ENCODE assay signal across 14 cellular contexts in the genomic region with DNA sequence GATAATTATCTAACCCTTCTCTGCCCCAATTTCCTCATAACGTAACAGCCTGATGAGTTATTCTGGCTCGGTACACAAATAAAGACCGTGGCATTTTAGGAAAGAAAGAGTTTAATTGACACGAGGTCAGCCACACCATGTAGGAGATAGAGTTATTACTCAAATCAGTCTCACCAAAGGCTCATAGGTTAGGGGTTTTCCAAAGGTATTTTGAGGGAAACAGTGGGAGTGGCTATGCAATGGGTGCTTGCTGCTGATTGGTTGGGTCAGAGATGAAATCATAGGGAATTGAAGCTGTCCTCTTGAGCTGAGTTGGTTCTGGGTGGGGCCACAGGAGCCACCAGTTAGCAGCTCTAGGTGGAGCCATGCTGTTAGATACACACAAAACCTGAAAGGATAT.
DNase-seq lines count a peak whose midpoint lies in the region; ATAC-seq and TF ChIP-seq lines count a peak whose summit lies in the region.
"Had no signal": no experiment of that assay in that cellular context is flagged by ENCODE, and none has a peak within 500 bp of the region (broad histone marks: within the 10 kb centered on the region; RNA-seq: fewer than 3 reads in every experiment).

No MANE protein-coding gene starts in this region.

- H2BK20ac ChIP-seq in H9 (ENCODE audit: low read depth, low read length, poor library complexity, severe bottlenecking) = no peak overlapping the region

- ATAC-seq in stimulated activated naive CD8-positive, alpha-beta T cell treated with anti-CD3 and anti-CD28 coated beads, Interleukin-15, amount 100 ng/mL, for 72 hours = peak; percentile 86
- ATAC-seq in GM21515 (IDR thresholded peaks at IDR 0.05; ENCODE audit: unreplicated experiment) = no peak
- ATAC-seq: Right ventricle myocardium inferior, sciatic nerve had no signal

- no peak overlapping the region for H3K4me2 ChIP-seq in H9 (ENCODE audit: insufficient read depth, insufficient read length, low read length)

- no peak overlapping the region for H3T11ph ChIP-seq in H9 (ENCODE audit: low read length)

- H3K9ac ChIP-seq in H9 (ENCODE audit: extremely low read depth, insufficient read length, low read length) = no peak overlapping the region

- no peak overlapping the region for H4K91ac ChIP-seq in H9 (ENCODE audit: insufficient read length, low read depth, low read length)

- H3K27ac Mint-ChIP-seq in H9 = no peak overlapping the region
- H3K27ac Mint-ChIP-seq in stimulated activated naive CD8-positive, alpha-beta T cell treated with anti-CD3 and anti-CD28 coated beads, Interleukin-15, amount 100 ng/mL, for 72 hours = no peak overlapping the region
- H3K27ac Mint-ChIP-seq: B cell had no signal

- no peak overlapping the region for H3K56ac ChIP-seq in H9 (ENCODE audit: insufficient read length, low read depth, low read length)

- WGBS in H9 (ENCODE audit: extremely low coverage, insufficient read length, low lambda C conversion rate) = no CpG with 5 or more reads among the region's 4 CpGs

- H3K36me3 Mint-ChIP-seq in H9 (ENCODE audit: insufficient read depth in 1 of 3, low read depth in 3 of 3) = no peaks in the 10 kb centered on the region; a peak in 1 of 7 replicates

- no peak overlapping the region for H2BK12ac ChIP-seq in H9 (ENCODE audit: insufficient read length, low read depth, low read length)

- no peak overlapping the region for H2AK5ac ChIP-seq in H9 (ENCODE audit: insufficient read length, low read length)

- no peak overlapping the region for H3K4me3 Mint-ChIP-seq in H9
- no peak overlapping the region for H3K4me3 Mint-ChIP-seq in stimulated activated naive CD8-positive, alpha-beta T cell treated with anti-CD3 and anti-CD28 coated beads, Interleukin-15, amount 100 ng/mL, for 72 hours
- H3K4me3 Mint-ChIP-seq: B cell had no signal

- no peak overlapping the region for H3K27ac ChIP-seq in H9 (ENCODE audit: insufficient read length, low read depth, low read length)

- H3K4ac ChIP-seq in H9 (ENCODE audit: low read depth, low read length) = no peak overlapping the region

- no peaks in the 10 kb centered on the region for H3K9me3 ChIP-seq in H9 (ENCODE audit: control insufficient read depth, low read depth, low read length)

- H3K79me2 ChIP-seq in H9 (ENCODE audit: insufficient read depth, low read length) = no peaks in the 10 kb centered on the region

- H3K23ac ChIP-seq in H9 (ENCODE audit: insufficient read length, low read depth, low read length) = no peak overlapping the region

- no peak overlapping the region for H4K5ac ChIP-seq in H9 (ENCODE audit: insufficient read length, low read depth, low read length)

- no peaks in the 10 kb centered on the region for H3K9me3 Mint-ChIP-seq in H9
- peaks cover 0 to 5% of the 10 kb centered on the region in 2 donors for H3K9me3 Mint-ChIP-seq in stimulated activated naive CD8-positive, alpha-beta T cell treated with anti-CD3 and anti-CD28 coated beads, Interleukin-15, amount 100 ng/mL, for 72 hours

- H3K4me1 ChIP-seq in H9 (ENCODE audit: insufficient read depth, low read length) = no peaks in the 10 kb centered on the region

- no peak overlapping the region for H3K14ac ChIP-seq in H9 (ENCODE audit: insufficient read depth, low read length)

- peaks cover 13 to 14% of the 10 kb centered on the region in 2 experiments for H3K4me1 Mint-ChIP-seq in H9
- no peaks in the 10 kb centered on the region for H3K4me1 Mint-ChIP-seq in stimulated activated naive CD8-positive, alpha-beta T cell treated with anti-CD3 and anti-CD28 coated beads, Interleukin-15, amount 100 ng/mL, for 72 hours
- H3K4me1 Mint-ChIP-seq: B cell had no signal

- H4K8ac ChIP-seq in H9 (replicated peaks; ENCODE audit: insufficient read length, low read depth, low read length) = no peak overlapping the region

- H3K23me2 ChIP-seq in H9 (ENCODE audit: insufficient read length, low read depth, low read length, poor library complexity, severe bottlenecking) = no peaks in the 10 kb centered on the region

- TF ChIP-seq CTCF in H9 (conservative IDR thresholded peaks at IDR 0.05) = no peak

- H3K27me3 Mint-ChIP-seq in H9 (ENCODE audit: low read depth) = no peaks in the 10 kb centered on the region
- H3K27me3 Mint-ChIP-seq in stimulated activated naive CD8-positive, alpha-beta T cell treated with anti-CD3 and anti-CD28 coated beads, Interleukin-15, amount 100 ng/mL, for 72 hours = no peaks in the 10 kb centered on the region
- H3K27me3 Mint-ChIP-seq: B cell had no signal

- no peak overlapping the region for H2AFZ ChIP-seq in H9 (ENCODE audit: low read length)

- H3K79me1 ChIP-seq in H9 (ENCODE audit: insufficient read depth, low read depth, low read length, poor library complexity, severe bottlenecking) = no peaks in the 10 kb centered on the region

- H4K20me1 ChIP-seq in H9 (ENCODE audit: control insufficient read depth, insufficient read depth, insufficient read length) = no peaks in the 10 kb centered on the region

- no peak overlapping the region for H2BK5ac ChIP-seq in H9 (ENCODE audit: insufficient read length, low read length)

- no peak overlapping the region for H2BK15ac ChIP-seq in H9 (ENCODE audit: low read depth, low read length)

- peak; percentile 3 for DNase-seq in stimulated activated CD4-positive, alpha-beta T cell treated with anti-CD3 and anti-CD28 coated beads, Interleukin-15, amount 100 ng/mL, for 24 hours
- DNase-seq in stimulated activated CD4-positive, alpha-beta T cell treated with anti-CD3 and anti-CD28 coated beads, Interleukin-2, amount 100 ng/mL, for 48 hours = no peak
- DNase-seq in H9 (peak; percentile 40), HK-2 (ENCODE audit: unreplicated experiment) (peak; percentile 16), globus pallidus (ENCODE audit: low spot score) (no peak), DMS153 (lab: John Stamatoyannopoulos, UW) (no peak)
- peak in 1 of 2 donors; percentile 16 for DNase-seq in stimulated activated naive CD8-positive, alpha-beta T cell treated with anti-CD3 and anti-CD28 coated beads, Interleukin-15, amount 100 ng/mL, for 72 hours
- DNase-seq: MM.1S, NCI-H524, trophoblast cell had no signal

- H2BK120ac ChIP-seq in H9 (ENCODE audit: low read depth, low read length, poor library complexity, severe bottlenecking) = no peak overlapping the region

- H3K27me3 ChIP-seq in H9 (ENCODE audit: insufficient read depth, low read length) = no peaks in the 10 kb centered on the region

- H3K18ac ChIP-seq in H9 (ENCODE audit: insufficient read length, low read depth, low read length) = no peak overlapping the region

Comparison
In these comparisons a context has a peak if more than half of its experiments do, and no peak if none do; other contexts are left out.
1. DNase-seq: peak in stimulated activated CD4-positive, alpha-beta T cell treated with anti-CD3 and anti-CD28 coated beads, Interleukin-15, amount 100 ng/mL, for 24 hours (single experiment), H9 (single experiment) and HK-2 (single experiment); none in stimulated activated CD4-positive, alpha-beta T cell treated with anti-CD3 and anti-CD28 coated beads, Interleukin-2, amount 100 ng/mL, for 48 hours (0 of 2), globus pallidus (single experiment) and DMS153 (single experiment).